Comparison of ENCODE assay signal across 16 cellular contexts in the genomic region with DNA sequence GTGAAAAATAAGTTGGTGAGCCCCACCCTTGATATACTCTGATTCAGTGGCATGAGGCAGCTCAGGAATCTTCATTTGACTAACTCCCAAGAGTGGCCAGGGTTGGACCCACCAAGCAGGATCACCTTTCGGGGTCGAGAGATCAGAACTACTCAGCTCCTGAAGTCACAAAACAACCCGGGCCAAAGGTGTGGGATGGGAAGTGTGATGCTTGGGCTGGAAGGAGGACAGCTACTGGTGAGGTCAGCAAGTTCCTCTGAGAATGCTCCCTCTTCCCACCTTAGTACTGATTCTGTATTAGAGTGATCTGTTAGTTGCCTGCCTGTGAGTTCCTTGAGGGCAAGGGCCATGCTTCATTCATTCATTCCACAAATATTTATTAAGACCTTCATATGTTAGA. TPM values are rescaled to one million over a fixed set of nuclear protein-coding genes. Genes with fewer than 3 reads are reported as not detected.
DNase-seq lines count a peak whose midpoint lies in the region; ATAC-seq and TF ChIP-seq lines count a peak whose summit lies in the region.
"Had no signal": no experiment of that assay in that cellular context is flagged by ENCODE, and none has a peak within 500 bp of the region (broad histone marks: within the 10 kb centered on the region; RNA-seq: fewer than 3 reads in every experiment).

No MANE protein-coding gene starts in this region.

- no peak for TF ChIP-seq EP300 in suprapubic skin (IDR thresholded peaks at IDR 0.05)

- H3K4me2 ChIP-seq in PC-3 (ENCODE audit: low read length) (no peak overlapping the region), GM23338 (no peak overlapping the region)

- H3K27me3 ChIP-seq in PC-3 (ENCODE audit: low read length) (no peaks in the 10 kb centered on the region), suprapubic skin (no peaks in the 10 kb centered on the region), GM23338 (ENCODE audit: insufficient read depth) (no peaks in the 10 kb centered on the region)
- H3K27me3 ChIP-seq in effector memory CD4-positive, alpha-beta T cell (replicated peaks; ENCODE audit: control insufficient read depth, insufficient read depth, low read length, poor library complexity, severe bottlenecking), result no peaks in the 10 kb centered on the region

- H3K4me3 Mint-ChIP-seq in GM23338, result no peak overlapping the region
- H3K4me3 Mint-ChIP-seq: CD4-positive, CD25-positive, alpha-beta regulatory T cell; CD8-positive, alpha-beta T cell; HFFc6 had no signal

- no TSS peak for BruUV-seq in PC-3 (replicated peaks; lab: Mats Ljungman, UMichigan)

- no peak for TF ChIP-seq CTCF in PC-3 (conservative IDR thresholded peaks at IDR 0.05; ENCODE audit: low read depth, low read length)
- no peak for TF ChIP-seq CTCF in suprapubic skin (IDR thresholded peaks at IDR 0.05)
- TF ChIP-seq CTCF in GM23338 (conservative IDR thresholded peaks at IDR 0.05; ENCODE audit: low read depth in 2 of 2), result no peak

- no peak for TF ChIP-seq POLR2A in suprapubic skin (IDR thresholded peaks at IDR 0.05)

- CTCF ChIA-PET in PC-3 (lab: Charles Lee), result no interaction called here

- H3K27me3 Mint-ChIP-seq in GM23338 (ENCODE audit: insufficient read depth, low read depth, poor library complexity), result peaks cover 5% of the 10 kb centered on the region

- H4K20me1 ChIP-seq in PC-3 (ENCODE audit: low read length), result no peaks in the 10 kb centered on the region
- no peaks in the 10 kb centered on the region for H4K20me1 ChIP-seq in GM23338 (replicated peaks; ENCODE audit: insufficient read depth)

- H3K4me1 ChIP-seq in PC-3 (ENCODE audit: insufficient read depth, low read length), result no peaks in the 10 kb centered on the region
- H3K4me1 ChIP-seq in suprapubic skin, result peaks cover 3% of the 10 kb centered on the region
- no peaks in the 10 kb centered on the region for H3K4me1 ChIP-seq in GM23338 (ENCODE audit: insufficient read depth)
- no peaks in the 10 kb centered on the region for H3K4me1 ChIP-seq in effector memory CD4-positive, alpha-beta T cell (ENCODE audit: control insufficient read depth, insufficient read depth, low read length, poor library complexity, severe bottlenecking)
- H3K4me1 ChIP-seq: HAP-1 had no signal

- no peaks in the 10 kb centered on the region for H3K9me3 ChIP-seq in PC-3 (ENCODE audit: low read length)
- H3K9me3 ChIP-seq in suprapubic skin, result no peaks in the 10 kb centered on the region
- no peaks in the 10 kb centered on the region for H3K9me3 ChIP-seq in effector memory CD4-positive, alpha-beta T cell (ENCODE audit: control insufficient read depth, low read length)
- H3K9me3 ChIP-seq: Caco-2, HAP-1 had no signal

- H3K36me3 ChIP-seq in PC-3 (ENCODE audit: low read depth, low read length), result no peaks in the 10 kb centered on the region
- no peaks in the 10 kb centered on the region for H3K36me3 ChIP-seq in suprapubic skin
- H3K36me3 ChIP-seq in GM23338 (ENCODE audit: insufficient read depth), result no peaks in the 10 kb centered on the region
- H3K36me3 ChIP-seq in effector memory CD4-positive, alpha-beta T cell (ENCODE audit: control insufficient read depth, insufficient read depth, low read length), result no peaks in the 10 kb centered on the region
- H3K36me3 ChIP-seq: HAP-1 had no signal

- no peak for ATAC-seq in PC-3
- no peak for ATAC-seq in GM19397 (IDR thresholded peaks at IDR 0.05; ENCODE audit: unreplicated experiment)
- no peak for ATAC-seq in GM23338
- ATAC-seq: CD8-positive, alpha-beta T cell had no signal

- peak; percentile 31 for DNase-seq in PC-3
- peak; percentile 39 for DNase-seq in islet precursor cell
- DNase-seq in posterior vena cava (ENCODE audit: low spot score), result peak; percentile 53
- DNase-seq in suprapubic skin (ENCODE audit: low spot score in 2 of 2), result peak; percentile 24 to 59
- no peak for DNase-seq in GM23338 (ENCODE audit: low spot score)
- no peak for DNase-seq in effector memory CD4-positive, alpha-beta T cell
- DNase-seq: C1 segment of cervical spinal cord; CD4-positive, CD25-positive, alpha-beta regulatory T cell; CD8-positive, alpha-beta T cell; DMS153; DND-41; GOT3; HFFc6 had no signal

- H3K9me2 ChIP-seq in PC-3 (replicated peaks; ENCODE audit: low read length), result no peaks in the 10 kb centered on the region
- H3K9me2 ChIP-seq in GM23338 (ENCODE audit: insufficient read depth), result no peaks in the 10 kb centered on the region

- no peaks in the 10 kb centered on the region for H3K79me2 ChIP-seq in PC-3 (ENCODE audit: low read length)
- H3K79me2 ChIP-seq in GM23338 (replicated peaks; ENCODE audit: insufficient read depth), result no peaks in the 10 kb centered on the region

- H3F3A ChIP-seq in PC-3 (ENCODE audit: low read length, unreplicated experiment) (no peaks in the 10 kb centered on the region), GM23338 (replicated peaks; ENCODE audit: low read depth) (no peaks in the 10 kb centered on the region)

- H3K36me3 Mint-ChIP-seq in GM23338 (ENCODE audit: low read depth), result no peaks in the 10 kb centered on the region
- H3K36me3 Mint-ChIP-seq: CD4-positive, CD25-positive, alpha-beta regulatory T cell; CD8-positive, alpha-beta T cell had no signal

- no peak overlapping the region for H3K27ac Mint-ChIP-seq in GM23338
- H3K27ac Mint-ChIP-seq: CD4-positive, CD25-positive, alpha-beta regulatory T cell; CD8-positive, alpha-beta T cell; HFFc6 had no signal

- H3K4me1 Mint-ChIP-seq in GM23338, result peaks cover 5% of the 10 kb centered on the region
- H3K4me1 Mint-ChIP-seq: CD4-positive, CD25-positive, alpha-beta regulatory T cell had no signal

- H3K9me3 Mint-ChIP-seq in GM23338, result no peaks in the 10 kb centered on the region
- H3K9me3 Mint-ChIP-seq: CD4-positive, CD25-positive, alpha-beta regulatory T cell; CD8-positive, alpha-beta T cell; HFFc6 had no signal

- POLR2A ChIA-PET in PC-3 (lab: Charles Lee; ENCODE audit: unreplicated experiment), result interaction anchor here (0.8 kb wide), 1 partner anchor 33 kb away, joined by 4 read pairs; no protein-coding TSS in a partner anchor

- no peak overlapping the region for H3K9ac ChIP-seq in PC-3 (ENCODE audit: low read length)

- H2AFZ ChIP-seq in PC-3 (ENCODE audit: low read length), result no peak overlapping the region
- H2AFZ ChIP-seq in GM23338, result no peak overlapping the region

- H3K4me3 ChIP-seq in PC-3 (ENCODE audit: low read length), result no peak overlapping the region
- H3K4me3 ChIP-seq in suprapubic skin, result no peak overlapping the region
- no peak overlapping the region for H3K4me3 ChIP-seq in GM23338
- no peak overlapping the region for H3K4me3 ChIP-seq in effector memory CD4-positive, alpha-beta T cell (ENCODE audit: insufficient read depth, low read depth, low read length, poor library complexity, severe bottlenecking)
- H3K4me3 ChIP-seq: HAP-1 had no signal

- WGBS in suprapubic skin, result 88% methylated on average over 3 of the region's 3 CpGs

- H3K27ac ChIP-seq in PC-3 (ENCODE audit: low read length), result no peak overlapping the region
- H3K27ac ChIP-seq in suprapubic skin, result no peak overlapping the region
- no peak overlapping the region for H3K27ac ChIP-seq in GM23338 (ENCODE audit: low read depth)
- H3K27ac ChIP-seq in effector memory CD4-positive, alpha-beta T cell (ENCODE audit: insufficient read depth, low read length, poor library complexity, severe bottlenecking), result no peak overlapping the region

- intact Hi-C loops in PC-3 (cut with micrococcal nuclease), result no loop called here
- intact Hi-C loops in posterior vena cava (cut with DNase I), result no loop called here

TF ChIP-seq in GM23338, 12 proteins besides CTCF, POLR2A, EP300 and RAD21 (continues in another document):
- TF ChIP-seq EZH2phosphoT487 (IDR thresholded peaks at IDR 0.05; ENCODE audit: unreplicated experiment) (no peak), EZH2 (IDR thresholded peaks at IDR 0.05; ENCODE audit: low read depth, unreplicated experiment) (no peak)

RNA-seq across cellular contexts. Expression of a gene that starts 15.1 kb away (rescaled TPM):
- total RNA-seq in PC-3 (2014; rRNA removed) (1.6 TPM in 2 replicates), posterior vena cava (under 1 TPM; 0.37 to 0.43 TPM), suprapubic skin (10 to 100 TPM; 28.9 to 39.0 (median 33.5) TPM)
- total RNA-seq in GM23338 (2014; rRNA removed; shearing (Covaris generic)), result 7.4 and 8.2 TPM in 2 replicates
- polyA plus RNA-seq in GM23338 (2016; fragmentation: Nextera tagmentation; extraction: Ambion mirVana), result 3.5 TPM in 2 replicates
- total RNA-seq: CD4-positive, CD25-positive, alpha-beta regulatory T cell; CD8-positive, alpha-beta T cell had no signal

Comparison
In these comparisons a context has a peak if more than half of its experiments do, and no peak if none do; other contexts are left out.
1. DNase-seq: peak in PC-3 (single experiment), islet precursor cell (single experiment), posterior vena cava (single experiment) and suprapubic skin (2 of 2); none in GM23338 (single experiment) and effector memory CD4-positive, alpha-beta T cell (0 of 3).